28 cellular contexts compared by ENCODE assay signal in the genomic region with DNA sequence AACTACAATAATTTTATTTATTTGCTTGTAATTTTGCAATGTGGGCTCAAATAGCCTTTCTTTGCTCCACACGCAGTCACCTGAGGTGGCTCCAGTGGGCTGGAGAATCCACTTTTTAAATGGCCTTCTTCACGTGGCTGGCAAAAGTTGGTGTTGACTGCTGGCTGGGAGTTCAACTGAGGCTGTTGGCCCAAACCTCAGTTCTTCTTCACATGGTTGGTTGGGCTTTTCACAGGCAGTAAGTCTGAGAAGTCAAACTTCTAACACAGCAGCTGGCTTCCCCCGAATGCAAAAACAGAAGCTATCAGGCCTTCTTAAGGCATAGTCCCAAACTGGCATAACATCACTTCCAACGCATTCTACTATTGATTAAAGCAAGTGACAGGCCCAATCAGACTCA. TPM values are rescaled to one million over a fixed set of nuclear protein-coding genes. Genes with fewer than 3 reads are reported as not detected.
"Had no signal": no experiment of that assay in that cellular context is flagged by ENCODE, and none has a peak within 500 bp of the region (broad histone marks: within the 10 kb centered on the region; RNA-seq: fewer than 3 reads in every experiment).

No MANE protein-coding gene starts in this region.

- H3K27ac Mint-ChIP-seq: WTC11 had no signal

- H3K27ac ChIP-seq: ascending aorta, body of pancreas had no signal

- H3K9me3 Mint-ChIP-seq: activated naive CD4-positive, alpha-beta T cell treated with anti-CD3 and anti-CD28 coated beads, Interleukin-2, amount 50 U/mL, for 24 hours; WTC11 had no signal

- H3K27me3 Mint-ChIP-seq: activated CD8-positive, alpha-beta memory T cell treated with anti-CD3 and anti-CD28 coated beads, Interleukin-2, amount 10 ng/mL, durations not matched to agents 7 days and 5 days; activated naive CD4-positive, alpha-beta T cell treated with anti-CD3 and anti-CD28 coated beads, Interleukin-2, amount 50 U/mL, for 24 hours; activated naive CD8-positive, alpha-beta T cell treated with anti-CD3 and anti-CD28 coated beads, Interleukin-2, amount 50 U/mL, for 24 hours; activated T-cell treated with anti-CD3 and anti-CD28 coated beads, Interleukin-2, amount 50 U/mL, for 24 hours; T-helper 17 cell had no signal

- ATAC-seq: activated CD8-positive, alpha-beta memory T cell treated with anti-CD3 and anti-CD28 coated beads, Interleukin-2, amount 10 ng/mL, durations not matched to agents 7 days and 5 days; activated CD8-positive, alpha-beta T cell treated with anti-CD3 and anti-CD28 coated beads, Interleukin-2, amount 10 ng/mL, durations not matched to agents 7 days and 5 days; activated naive CD8-positive, alpha-beta T cell treated with anti-CD3 and anti-CD28 coated beads, Interleukin-2, amount 50 U/mL, for 24 hours; body of pancreas; PC-3; T-helper 17 cell; WTC11 had no signal

- H3K4me3 ChIP-seq: ascending aorta, body of pancreas had no signal

- H3K27me3 ChIP-seq: ascending aorta, body of pancreas had no signal

- DNase-seq: activated CD4-positive, alpha-beta T cell treated with anti-CD3 and anti-CD28 coated beads for 48 hours; activated CD4-positive, alpha-beta T cell treated with anti-CD3 and anti-CD28 coated beads, Interleukin-2, amount 50 U/mL, for 4 hours; activated CD4-positive, CD25-positive, alpha-beta regulatory T cell treated with anti-CD3 and anti-CD28 coated beads, Interleukin-2, amount 50 U/mL, for 72 hours; activated CD8-positive, alpha-beta memory T cell treated with anti-CD3 and anti-CD28 coated beads, Interleukin-2, amount 10 ng/mL, durations not matched to agents 7 days and 5 days; activated CD8-positive, alpha-beta T cell treated with anti-CD3 and anti-CD28 coated beads, Interleukin-2, amount 10 ng/mL, durations not matched to agents 7 days and 5 days; activated effector memory CD4-positive, alpha-beta T cell treated with Interleukin-2 at 50 U/mL for 16 hours; activated naive CD4-positive, alpha-beta T cell; activated naive CD8-positive, alpha-beta T cell treated with anti-CD3 and anti-CD28 coated beads, Interleukin-2, amount 50 U/mL, for 24 hours; activated T-cell treated with anti-CD3 and anti-CD28 coated beads, Interleukin-2, amount 50 U/mL, for 24 hours; amniotic stem cell; body of pancreas; Karpas-422; MM.1S; NCI-H1105; NCI-H1436; NCI-H1694 treated with DMSO at 0.1 percent for 48 hours; NCI-H2029 treated with DMSO at 0.1 percent for 48 hours; NCI-H345; NCI-H510A; NCI-H69; PC-3; SIG-M5; T-helper 17 cell; T-helper 9 cell had no signal

RNA-seq across cellular contexts. Expression of gene SLC7A7, which starts 50.9 kb away (rescaled TPM):
- total RNA-seq: activated T-helper 1 cell treated with anti-CD3 and anti-CD28 coated beads, Interleukin-12 subunit alpha, Interleukin-12 subunit beta, Interleukin-2, Interleukin-4 antibody, amounts not matched to agents 30 ng/mL and 10 ng/mL and 1 ng/mL, durations not matched to agents 14 hours and 24 hours and 36 hours; PC-3 had no signal
